20 cellular contexts compared by ENCODE assay signal in genomic region chr10:88154596-88155250, GRCh38.
DNase-seq lines count a peak whose midpoint lies in the region; ATAC-seq and TF ChIP-seq lines count a peak whose summit lies in the region.
"Had no signal": no experiment of that assay in that cellular context is flagged by ENCODE, and none has a peak within 500 bp of the region (broad histone marks: within the 10 kb centered on the region; RNA-seq: fewer than 3 reads in every experiment).

No MANE protein-coding gene starts in this region.

- H3K36me3 Mint-ChIP-seq in HFFc6 (ENCODE audit: low read depth) = no peaks in the 10 kb centered on the region
- H3K36me3 Mint-ChIP-seq: activated naive CD8-positive, alpha-beta T cell had no signal

- peaks cover 51% of the 10 kb centered on the region for H3K4me1 ChIP-seq in adipocyte (ENCODE audit: control insufficient read depth, insufficient read depth, low read length)
- H3K4me1 ChIP-seq: prostate gland, testis had no signal

- peak overlapping the region; percentile 83 for H3K27ac Mint-ChIP-seq in HFFc6
- H3K27ac Mint-ChIP-seq: activated naive CD8-positive, alpha-beta T cell had no signal

- peak overlapping the region; percentile 17 for H3K4me3 Mint-ChIP-seq in HFFc6
- H3K4me3 Mint-ChIP-seq: activated naive CD8-positive, alpha-beta T cell; neural crest cell had no signal

- TF ChIP-seq CTCF in HFFc6 (IDR thresholded peaks at IDR 0.05) = no peak

- no peak overlapping the region for H3K4me3 ChIP-seq in adipocyte (ENCODE audit: low read length)
- H3K4me3 ChIP-seq: esophagus squamous epithelium, MG63, prostate gland, testis had no signal

- peaks cover 98% of the 10 kb centered on the region for H3K4me1 Mint-ChIP-seq in HFFc6 (ENCODE audit: low read depth)

- ATAC-seq in HG03457 (IDR thresholded peaks at IDR 0.05; ENCODE audit: unreplicated experiment) (no peak), HG02938 (IDR thresholded peaks at IDR 0.05; ENCODE audit: unreplicated experiment) (no peak)
- ATAC-seq: left cardiac atrium had no signal

- no peak overlapping the region for H3K9ac ChIP-seq in adipocyte (ENCODE audit: low read length)

- in situ Hi-C loops in Caki2 (cut with HindIII; ENCODE audit: low pct_unique_long_range_greater_than_20kb, low sequenced_read_pairs) = no loop called here

- H3K9me3 ChIP-seq in adipocyte (ENCODE audit: control insufficient read depth, low read length) = no peaks in the 10 kb centered on the region
- H3K9me3 ChIP-seq: BE2C, esophagus squamous epithelium, MG63, prostate gland, testis had no signal

- H3K9me3 Mint-ChIP-seq in HFFc6 = no peaks in the 10 kb centered on the region

- H3K27me3 ChIP-seq in adipocyte (replicated peaks; ENCODE audit: control insufficient read depth, insufficient read depth, low read length) = no peaks in the 10 kb centered on the region
- H3K27me3 ChIP-seq: BE2C, esophagus squamous epithelium, MG63, testis had no signal

- no peaks in the 10 kb centered on the region for H3K36me3 ChIP-seq in adipocyte (ENCODE audit: control insufficient read depth, insufficient read depth, low read length, severe bottlenecking)
- H3K36me3 ChIP-seq: BE2C, esophagus squamous epithelium, MG63, prostate gland had no signal

- H3K27me3 Mint-ChIP-seq in HFFc6 (ENCODE audit: insufficient read depth) = no peaks in the 10 kb centered on the region; the same call in 1 of the 2 replicates
- H3K27me3 Mint-ChIP-seq: activated naive CD8-positive, alpha-beta T cell had no signal

- peak; percentile 29 for DNase-seq in Caki2 (ENCODE audit: low read depth)
- DNase-seq in HFFc6 = peak; percentile 88
- peak; percentile 70 for DNase-seq in adipocyte (ENCODE audit: low read depth)
- DNase-seq in glomerular visceral epithelial cell (ENCODE audit: extremely low spot score) = peak; percentile 23
- no peak for DNase-seq in NCI-H2196 (lab: John Stamatoyannopoulos, UW; ENCODE audit: unreplicated experiment)
- no peak for DNase-seq in RPMI8226
- DNase-seq: activated CD4-positive, alpha-beta T cell treated with anti-CD3 and anti-CD28 coated beads, Interleukin-2, amount 50 U/mL, for 4 hours; BE2C; esophagus squamous epithelium; left cardiac atrium; MG63; midbrain; NCI-H2029 treated with DMSO at 0.1 percent for 48 hours; NCI-H524 treated with DMSO at 0.1 percent for 48 hours; testis had no signal

Comparison
In these comparisons a context has a peak if more than half of its experiments do, and no peak if none do; other contexts are left out.
1. DNase-seq: peak in Caki2 (single experiment), HFFc6 (single experiment), adipocyte (single experiment) and glomerular visceral epithelial cell (single experiment); none in NCI-H2196 (single experiment) and RPMI8226 (single experiment).